ENCODE assay signal across 9 cellular contexts in genomic region chr1:6171546-6172124, GRCh38. TPM values are rescaled to one million over a fixed set of nuclear protein-coding genes. Genes with fewer than 3 reads are reported as not detected.
A peak's percentile ranks its signal among the peaks of the same experiment; 100 is the strongest.
DNase-seq lines count a peak whose midpoint lies in the region; ATAC-seq and TF ChIP-seq lines count a peak whose summit lies in the region.
"Had no signal": no experiment of that assay in that cellular context is flagged by ENCODE, and none has a peak within 500 bp of the region (broad histone marks: within the 10 kb centered on the region; RNA-seq: fewer than 3 reads in every experiment).

No MANE protein-coding gene starts in this region.

- in situ Hi-C loops in GM23248 (cut with MboI), result no loop called here

- no peaks in the 10 kb centered on the region for H3K9me3 ChIP-seq in GM23248 (ENCODE audit: low read depth)
- no peaks in the 10 kb centered on the region for H3K9me3 ChIP-seq in heart right ventricle
- peaks cover 0 to 3% (median 0%) of the 10 kb centered on the region in 3 experiments for H3K9me3 ChIP-seq in naive thymus-derived CD4-positive, alpha-beta T cell (ENCODE audit: control insufficient read depth in 2 of 3, low read length in 3 of 3)
- H3K9me3 ChIP-seq: vagina had no signal

- H3F3A ChIP-seq in GM23248 (ENCODE audit: insufficient read depth), result no peaks in the 10 kb centered on the region

- TF ChIP-seq CTCF in AG04449 (IDR thresholded peaks at IDR 0.05; ENCODE audit: insufficient read depth, low read length, missing control alignments) (peak; percentile 54), heart right ventricle (IDR thresholded peaks at IDR 0.05) (peak in 6 of 9 donors; percentile 17 to 40 (median 34))

- no peak overlapping the region for H2AFZ ChIP-seq in GM23248

- H3K4me1 Mint-ChIP-seq in naive thymus-derived CD4-positive, alpha-beta T cell, result no peaks in the 10 kb centered on the region

- H3K4me3 Mint-ChIP-seq in naive thymus-derived CD4-positive, alpha-beta T cell, result no peak overlapping the region

- H3K9me2 ChIP-seq in GM23248 (ENCODE audit: insufficient read depth), result no peaks in the 10 kb centered on the region

- H3K36me3 Mint-ChIP-seq in naive thymus-derived CD4-positive, alpha-beta T cell, result no peaks in the 10 kb centered on the region

- DNase-seq in AG04449 (ENCODE audit: low read depth, low spot score), result no peak
- peak; percentile 25 for DNase-seq in GM23248
- DNase-seq in SK-N-DZ (ENCODE audit: low spot score), result peak; percentile 52
- no peak for DNase-seq in heart right ventricle
- DNase-seq in naive thymus-derived CD4-positive, alpha-beta T cell, result no peak
- DNase-seq in SIG-M5 treated with dmso at 0.1 percent for 504 hours (lab: John Stamatoyannopoulos, UW; ENCODE audit: unreplicated experiment), result no peak
- DNase-seq in posterior vena cava (ENCODE audit: low spot score), result no peak

- POLR2A ChIA-PET in AG04449 (lab: Yijun Ruan, JAX), result no interaction called here
- POLR2A ChIA-PET in naive thymus-derived CD4-positive, alpha-beta T cell (lab: Charles Lee), result no interaction called here

- H3K27me3 ChIP-seq in GM23248 (replicated peaks; ENCODE audit: insufficient read depth) (no peaks in the 10 kb centered on the region; the same call in 1 of the 2 replicates), heart right ventricle (peaks cover 0 to 74% (median 43%) of the 10 kb centered on the region in 7 donors)
- no peaks in the 10 kb centered on the region for H3K27me3 ChIP-seq in naive thymus-derived CD4-positive, alpha-beta T cell (ENCODE audit: control insufficient read depth in 2 of 2, insufficient read depth in 2 of 2, low read length in 2 of 2)
- H3K27me3 ChIP-seq: vagina had no signal

- H3K36me3 ChIP-seq in GM23248 (ENCODE audit: low read depth) (no peaks in the 10 kb centered on the region), heart right ventricle (no peaks in the 10 kb centered on the region)
- no peaks in the 10 kb centered on the region for H3K36me3 ChIP-seq in naive thymus-derived CD4-positive, alpha-beta T cell (ENCODE audit: control insufficient read depth in 2 of 3, insufficient read depth in 3 of 3, low read length in 3 of 3)
- H3K36me3 ChIP-seq: vagina had no signal

- H3K79me2 ChIP-seq in GM23248 (ENCODE audit: insufficient read depth), result no peaks in the 10 kb centered on the region

- H3K4me3 ChIP-seq in AG04449 (ENCODE audit: low read depth, low read length), result no peak overlapping the region
- H3K4me3 ChIP-seq in GM23248, result no peak overlapping the region
- no peak overlapping the region for H3K4me3 ChIP-seq in heart right ventricle
- H3K4me3 ChIP-seq in naive thymus-derived CD4-positive, alpha-beta T cell (ENCODE audit: low read length), result no peak overlapping the region
- H3K4me3 ChIP-seq: vagina had no signal

- H3K27ac ChIP-seq in GM23248 (no peak overlapping the region), heart right ventricle (no peak overlapping the region)
- no peak overlapping the region for H3K27ac ChIP-seq in naive thymus-derived CD4-positive, alpha-beta T cell (ENCODE audit: low read depth, low read length)
- H3K27ac ChIP-seq: vagina had no signal

- peaks cover 0 to 2% (median 0%) of the 10 kb centered on the region in 11 donors for H3K9me3 Mint-ChIP-seq in naive thymus-derived CD4-positive, alpha-beta T cell

- CTCF ChIA-PET in AG04449 (lab: Yijun Ruan, JAX), result interaction anchor here (1.0 to 2.3 kb wide), 7 partner anchors 10 to 118 kb away, joined by 3 to 9 read pairs (median 4); no protein-coding TSS in a partner anchor
- CTCF ChIA-PET in naive thymus-derived CD4-positive, alpha-beta T cell (lab: Charles Lee), result no interaction called here

- intact Hi-C loops in heart right ventricle (cut with DNase I) (loop anchor here in 2 of 10 donors (10.0 kb wide), 2 partner anchors 117 to 127 kb away; partner anchors contain the start of gene KCNAB2 (in 1 of the 2)), posterior vena cava (cut with DNase I) (no loop called here)
- intact Hi-C loops in naive thymus-derived CD4-positive, alpha-beta T cell (cut with micrococcal nuclease), result no loop called here

- WGBS in GM23248 (ENCODE audit: low coverage in 1 of 2, low lambda C conversion rate in 2 of 2, missing lambda C conversion rate in 2 of 2), 2 experiments, result 25 to 31% methylated on average over 10 of the region's 10 CpGs
- WGBS in heart right ventricle, 2 donors, result 43 to 45% methylated on average over 10 of the region's 10 CpGs

- peaks cover 3 to 20% (median 15%) of the 10 kb centered on the region in 5 donors for H3K27me3 Mint-ChIP-seq in naive thymus-derived CD4-positive, alpha-beta T cell

- no peak overlapping the region for H3K4me2 ChIP-seq in GM23248 (ENCODE audit: unreplicated experiment)

- no peaks in the 10 kb centered on the region for H4K20me1 ChIP-seq in GM23248 (ENCODE audit: insufficient read depth)

- ATAC-seq in heart right ventricle (peak in 5 of 8 donors; percentile 25 to 56 (median 33)), GM18858 (IDR thresholded peaks at IDR 0.05; ENCODE audit: unreplicated experiment) (no peak)
- no peak for ATAC-seq in naive thymus-derived CD4-positive, alpha-beta T cell

- H3K4me1 ChIP-seq in GM23248 (ENCODE audit: insufficient read depth) (no peaks in the 10 kb centered on the region), heart right ventricle (no peaks in the 10 kb centered on the region)
- H3K4me1 ChIP-seq in naive thymus-derived CD4-positive, alpha-beta T cell (ENCODE audit: control insufficient read depth in 2 of 2, insufficient read depth in 2 of 2, low read length in 2 of 2), result no peaks in the 10 kb centered on the region
- H3K4me1 ChIP-seq: vagina had no signal

- H3K27ac Mint-ChIP-seq in naive thymus-derived CD4-positive, alpha-beta T cell, result no peak overlapping the region

- no peak overlapping the region for H3K9ac ChIP-seq in GM23248

RNA-seq across cellular contexts. Expression of gene CHD5, which starts 8.5 kb away (rescaled TPM):
- 0.11 and 0.25 TPM in 2 replicates for total RNA-seq in GM23248 (2014; rRNA removed; shearing (Covaris generic))
- polyA plus RNA-seq in GM23248 (2016; fragmentation: Nextera tagmentation; extraction: Ambion mirVana), result 0.10 TPM in 1 of 2 replicates, not detected in the other
- 0.24 and 0.29 TPM in 2 replicates for polyA plus RNA-seq in SK-N-DZ (2014; cell fraction: cytosol; rRNA removed)
- 0.22 and 0.38 TPM in 2 replicates for polyA plus RNA-seq in SK-N-DZ (2014; cell fraction: nucleus; rRNA removed)
- under 1 TPM; 0.02 to 0.78 (median 0.25) TPM for total RNA-seq in heart right ventricle
- polyA plus RNA-seq in heart right ventricle, result under 1 TPM; 0.01 to 0.07 TPM
- 1 to 10 TPM in 1 of 5 experiments, under 1 TPM in 4; 0.14 to 2.8 (median 0.37) TPM for total RNA-seq in naive thymus-derived CD4-positive, alpha-beta T cell
- not detected for polyA plus RNA-seq in naive thymus-derived CD4-positive, alpha-beta T cell
- 1 to 10 TPM; 1.4 to 2.4 TPM for total RNA-seq in posterior vena cava

RNA-seq across cellular contexts. Expression of gene RPL22, which starts 27.8 kb away (rescaled TPM):
- 101 and 127 TPM in 2 replicates for total RNA-seq in GM23248 (2014; rRNA removed; shearing (Covaris generic))
- polyA plus RNA-seq in GM23248 (2016; fragmentation: Nextera tagmentation; extraction: Ambion mirVana), result 124 and 137 TPM in 2 replicates
- polyA plus RNA-seq in SK-N-DZ (2014; cell fraction: cytosol; rRNA removed), result 206 and 224 TPM in 2 replicates
- 133 and 136 TPM in 2 replicates for polyA plus RNA-seq in SK-N-DZ (2014; cell fraction: nucleus; rRNA removed)
- 100 to 1,000 TPM; 223 to 298 (median 273) TPM for total RNA-seq in heart right ventricle
- 100 to 1,000 TPM; 295 to 639 TPM for polyA plus RNA-seq in heart right ventricle
- total RNA-seq in naive thymus-derived CD4-positive, alpha-beta T cell, result 100 to 1,000 TPM; 431 to 720 (median 579) TPM
- 100 to 1,000 TPM; 129 to 298 TPM for polyA plus RNA-seq in naive thymus-derived CD4-positive, alpha-beta T cell
- 100 to 1,000 TPM; 275 to 296 TPM for total RNA-seq in posterior vena cava

RNA-seq across cellular contexts. Expression of gene RNF207, which starts 34.3 kb away (rescaled TPM):
- 30.3 and 32.8 TPM in 2 replicates for total RNA-seq in GM23248 (2014; rRNA removed; shearing (Covaris generic))
- polyA plus RNA-seq in GM23248 (2016; fragmentation: Nextera tagmentation; extraction: Ambion mirVana) (6.2 and 8.6 TPM in 2 replicates), heart right ventricle (100 to 1,000 TPM in 1 of 2 donors, 10 to 100 TPM in 1; 16.2 to 183 TPM)
- 5.9 and 13.4 TPM in 2 replicates for polyA plus RNA-seq in SK-N-DZ (2014; cell fraction: cytosol; rRNA removed)
- 72.6 and 79.0 TPM in 2 replicates for polyA plus RNA-seq in SK-N-DZ (2014; cell fraction: nucleus; rRNA removed)
- total RNA-seq in heart right ventricle (100 to 1,000 TPM in 1 of 10 donors, 10 to 100 TPM in 9; 30.6 to 101 (median 67.4) TPM), posterior vena cava (1 to 10 TPM; 8.6 to 8.7 TPM)
- total RNA-seq in naive thymus-derived CD4-positive, alpha-beta T cell, result 10 to 100 TPM in 1 of 5 experiments, 1 to 10 TPM in 2, under 1 TPM in 2; 0.81 to 83.6 (median 3.1) TPM
- under 1 TPM; 0.09 to 0.17 TPM for polyA plus RNA-seq in naive thymus-derived CD4-positive, alpha-beta T cell

Comparison
In these comparisons a context has a peak if more than half of its experiments do, and no peak if none do; other contexts are left out.
1. DNase-seq: peak in GM23248 (single experiment) and SK-N-DZ (single experiment); none in AG04449 (single experiment), heart right ventricle (0 of 2), naive thymus-derived CD4-positive, alpha-beta T cell (0 of 9), SIG-M5 treated with dmso at 0.1 percent for 504 hours (single experiment) and posterior vena cava (single experiment).
2. ATAC-seq: peak in heart right ventricle (5 of 8); none in GM18858 (single experiment) and naive thymus-derived CD4-positive, alpha-beta T cell (single experiment).